In the genomic region with DNA sequence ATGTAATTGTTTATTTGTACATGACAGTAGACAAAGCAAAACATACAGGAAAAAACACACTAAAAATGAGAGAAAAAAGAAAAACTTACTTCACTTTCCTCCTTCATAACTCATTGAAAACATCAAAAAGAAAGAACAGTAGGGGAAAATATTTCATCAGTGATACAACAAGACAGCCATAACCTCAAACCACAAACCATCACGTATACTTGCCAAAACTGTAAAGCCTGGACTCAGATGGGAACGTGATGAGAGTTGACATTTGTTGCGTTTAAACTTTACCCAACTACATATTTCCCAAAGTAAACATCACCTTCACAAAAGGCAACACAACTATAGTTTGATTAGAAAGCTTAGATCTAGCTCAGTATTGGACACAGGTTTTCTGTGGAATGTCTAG, we compare ENCODE assay signal across 12 cellular contexts.
DNase-seq lines count a peak whose midpoint lies in the region; ATAC-seq and TF ChIP-seq lines count a peak whose summit lies in the region.
"Had no signal": no experiment of that assay in that cellular context is flagged by ENCODE, and none has a peak within 500 bp of the region (broad histone marks: within the 10 kb centered on the region; RNA-seq: fewer than 3 reads in every experiment).

No MANE protein-coding gene starts in this region.

- CTCF ChIA-PET in IMR-90 (lab: Yijun Ruan, JAX) = no interaction called here

- POLR2A ChIA-PET in IMR-90 (lab: Charles Lee; ENCODE audit: unreplicated experiment) = interaction anchor here (0.5 kb wide), 1 partner anchor 483 kb away, joined by 4 read pairs; no protein-coding TSS in a partner anchor

- H2AK5ac ChIP-seq in IMR-90 (ENCODE audit: low read depth, low read length) = no peak overlapping the region
- no peak overlapping the region for H2AK5ac ChIP-seq in mesenchymal stem cell (ENCODE audit: low read length, severe bottlenecking)

- H2BK15ac ChIP-seq in IMR-90 (ENCODE audit: low read depth, low read length) (peak overlapping the region; percentile 26; the same call in 1 of the 3 replicates), mesenchymal stem cell (ENCODE audit: low read depth, poor library complexity, severe bottlenecking) (no peak overlapping the region)

- H3K36me3 ChIP-seq in IMR-90 (ENCODE audit: control insufficient read depth, insufficient read depth, low read length) (no peaks in the 10 kb centered on the region), mesenchymal stem cell (ENCODE audit: control insufficient read depth in 1 of 2, insufficient read depth in 2 of 2, low read depth in 1 of 2, low read length in 2 of 2) (no peaks in the 10 kb centered on the region)

- no peaks in the 10 kb centered on the region for H3K4me1 ChIP-seq in IMR-90 (ENCODE audit: control insufficient read depth, insufficient read depth, low read length)
- peaks cover 7% of the 10 kb centered on the region for H3K4me1 ChIP-seq in mesenchymal stem cell (ENCODE audit: control insufficient read depth, insufficient read depth, low read depth, low read length)

- H3K27ac ChIP-seq in IMR-90 (ENCODE audit: insufficient read depth, low read length) (no peak overlapping the region), mesenchymal stem cell (ENCODE audit: low read length, poor library complexity, severe bottlenecking) (peak overlapping the region; percentile 28)

- H3K14ac ChIP-seq in IMR-90 (replicated peaks; ENCODE audit: low read depth, low read length) (no peak overlapping the region), mesenchymal stem cell (ENCODE audit: low read length in 2 of 2) (no peak overlapping the region)

- H4K20me1 ChIP-seq in IMR-90 (ENCODE audit: insufficient read depth, low read length) = no peaks in the 10 kb centered on the region

- in situ Hi-C loops in IMR-90 (cut with MboI; ENCODE audit: low sequenced_read_pairs) = no loop called here

- H3K4me3 ChIP-seq in AG09309 (ENCODE audit: control insufficient read depth, low read depth, low read length) = no peak overlapping the region
- no peak overlapping the region for H3K4me3 ChIP-seq in IMR-90 (ENCODE audit: insufficient read depth, low read depth, low read length)
- H3K4me3 ChIP-seq in mesenchymal stem cell (ENCODE audit: insufficient read depth in 1 of 2, low read depth in 1 of 2, low read length in 2 of 2) = no peak overlapping the region

- H3K23ac ChIP-seq in IMR-90 (ENCODE audit: low read depth, low read length) = no peak overlapping the region
- H3K23ac ChIP-seq in mesenchymal stem cell (ENCODE audit: low read length in 2 of 2) = no peak overlapping the region

- H3K27me3 ChIP-seq in IMR-90 (ENCODE audit: control insufficient read depth, insufficient read depth, low read length) (no peaks in the 10 kb centered on the region; the same call in 1 of the 2 replicates), mesenchymal stem cell (ENCODE audit: control insufficient read depth in 1 of 2, insufficient read depth in 1 of 2, low read length in 2 of 2) (no peaks in the 10 kb centered on the region)

- H4K91ac ChIP-seq in IMR-90 (ENCODE audit: insufficient read depth, low read depth, low read length) (no peak overlapping the region), mesenchymal stem cell (ENCODE audit: low read length) (no peak overlapping the region)

- no peaks in the 10 kb centered on the region for H3K9me3 ChIP-seq in IMR-90 (ENCODE audit: control insufficient read depth, insufficient read depth, low read length)
- H3K9me3 ChIP-seq in mesenchymal stem cell (ENCODE audit: control insufficient read depth, low read length) = no peaks in the 10 kb centered on the region

- TF ChIP-seq POLR2A in IMR-90 (IDR thresholded peaks at IDR 0.05; ENCODE audit: low read depth, low read length) = no peak

- no peak overlapping the region for H3K56ac ChIP-seq in IMR-90 (ENCODE audit: extremely low read depth, insufficient read depth, low read length)

- no peak overlapping the region for H2AK9ac ChIP-seq in IMR-90 (replicated peaks; ENCODE audit: low read depth, low read length, poor library complexity)

- H3K4ac ChIP-seq in IMR-90 (ENCODE audit: low read depth, low read length) = no peak overlapping the region
- H3K4ac ChIP-seq in mesenchymal stem cell (ENCODE audit: low read depth in 1 of 2, low read length in 2 of 2) = no peak overlapping the region

- H3K18ac ChIP-seq in IMR-90 (ENCODE audit: low read depth, low read length) = no peak overlapping the region
- no peak overlapping the region for H3K18ac ChIP-seq in mesenchymal stem cell (ENCODE audit: low read depth in 1 of 2, low read length in 2 of 2)

- ATAC-seq in IMR-90 (ENCODE audit: low read depth) = peak; percentile 72
- ATAC-seq: stimulated activated naive B cell treated with anti-CD40 and anti-IgM and Interleukin-4, amounts not matched to agents 10 μg/mL and 1 μg/mL and 100 μg/mL, for 72 hours; T-cell had no signal

- dilution Hi-C loops in IMR-90 (cut with HindIII; ENCODE audit: low sequenced_read_pairs, unreplicated experiment) = no loop called here

- no TSS peak for BruUV-seq in IMR-90 (replicated peaks; lab: Mats Ljungman, UMichigan)

- no peak overlapping the region for H2BK5ac ChIP-seq in IMR-90 (ENCODE audit: low read depth, low read length, poor library complexity, severe bottlenecking)
- H2BK5ac ChIP-seq in mesenchymal stem cell (ENCODE audit: low read depth, low read length, poor library complexity, severe bottlenecking) = no peak overlapping the region

- H3K9ac ChIP-seq in IMR-90 (ENCODE audit: low read depth, low read length) = no peak overlapping the region
- H3K9ac ChIP-seq in mesenchymal stem cell (ENCODE audit: low read length) = no peak overlapping the region

- H2AFZ ChIP-seq in IMR-90 (replicated peaks; ENCODE audit: low read length, poor library complexity) (no peak overlapping the region), mesenchymal stem cell (ENCODE audit: low read depth, low read length) (no peak overlapping the region)

- H3K4me2 ChIP-seq in IMR-90 (ENCODE audit: low read depth, low read length) (peak overlapping the region; percentile 50; the same call in 1 of the 2 replicates), mesenchymal stem cell (ENCODE audit: low read length, poor library complexity, severe bottlenecking) (no peak overlapping the region)

- no CpG with 5 or more reads among the region's 3 CpGs for WGBS in IMR-90 (ENCODE audit: extremely low coverage in 2 of 2, insufficient read length in 1 of 2), 2 experiments
- WGBS in mesenchymal stem cell = 14% methylated on average over 1 of the region's 3 CpGs

- H3K79me1 ChIP-seq in IMR-90 (ENCODE audit: low read depth in 1 of 2, low read length in 2 of 2) (no peaks in the 10 kb centered on the region), mesenchymal stem cell (replicated peaks; ENCODE audit: low read length, poor library complexity, severe bottlenecking) (no peaks in the 10 kb centered on the region)

- H3K9me1 ChIP-seq in IMR-90 (ENCODE audit: insufficient read depth, low read length) = no peaks in the 10 kb centered on the region

- H4K8ac ChIP-seq in IMR-90 (ENCODE audit: low read depth in 2 of 2, low read length in 2 of 2) (no peak overlapping the region), mesenchymal stem cell (ENCODE audit: low read length) (no peak overlapping the region)

- H4K5ac ChIP-seq in IMR-90 (ENCODE audit: low read depth, low read length) = no peak overlapping the region

- TF ChIP-seq CTCF in AG09309 (IDR thresholded peaks at IDR 0.05; ENCODE audit: control insufficient read depth, insufficient read depth, low read depth, low read length, missing control alignments) (no peak), IMR-90 (conservative IDR thresholded peaks at IDR 0.05; ENCODE audit: low read depth, low read length) (no peak)

- H2BK120ac ChIP-seq in IMR-90 (ENCODE audit: low read depth, low read length) (no peak overlapping the region), mesenchymal stem cell (ENCODE audit: low read depth, low read length) (no peak overlapping the region)

- intact Hi-C loops in IMR-90 (cut with micrococcal nuclease) = no loop called here

- DNase-seq in AG09309 (ENCODE audit: low read depth) = peak; percentile 48
- DNase-seq in IMR-90 = peak; percentile 82
- peak; percentile 42 for DNase-seq in brain pericyte (ENCODE audit: low read depth, low spot score)
- DNase-seq in mesenchymal stem cell = peak; percentile 69
- DNase-seq in foreskin melanocyte = no peak
- no peak for DNase-seq in RPMI8226
- no peak for DNase-seq in HK-2 (ENCODE audit: unreplicated experiment)
- DNase-seq in globus pallidus (ENCODE audit: low spot score) = no peak
- DNase-seq: activated CD4-positive, alpha-beta T cell treated with anti-CD3 and anti-CD28 coated beads, Interleukin-2, amount 50 U/mL, for 1 hour; GOT3; stimulated activated naive B cell treated with anti-CD40 and anti-IgM and Interleukin-4, amounts not matched to agents 10 μg/mL and 1 μg/mL and 100 μg/mL, for 72 hours; T-cell had no signal

- H2BK12ac ChIP-seq in mesenchymal stem cell (ENCODE audit: low read length in 2 of 2) = no peak overlapping the region

- no peak for TF ChIP-seq RAD21 in IMR-90 (IDR thresholded peaks at IDR 0.05; ENCODE audit: low read length)

- no peak overlapping the region for H2BK20ac ChIP-seq in IMR-90 (ENCODE audit: low read depth, low read length)

TF ChIP-seq in IMR-90, 13 proteins besides CTCF, POLR2A, EP300 and RAD21:
- TF ChIP-seq RCOR1 (IDR thresholded peaks at IDR 0.05; ENCODE audit: insufficient replicate concordance, low read length) = no peak
- peak; percentile 83 for TF ChIP-seq BHLHE40 (IDR thresholded peaks at IDR 0.05; ENCODE audit: low read depth, low read length)
- no peak for TF ChIP-seq MAFK (IDR thresholded peaks at IDR 0.05; ENCODE audit: low read depth, low read length)
- no peak for TF ChIP-seq FOS (IDR thresholded peaks at IDR 0.05; ENCODE audit: low read depth, low read length)
- TF ChIP-seq CHD1 (IDR thresholded peaks at IDR 0.05; ENCODE audit: low read depth, low read length) = no peak
- no peak for TF ChIP-seq NFE2L2 (IDR thresholded peaks at IDR 0.05; ENCODE audit: low read depth, low read length)
- peak; percentile 6; the same call in 1 of the 2 replicates for TF ChIP-seq CEBPB (IDR thresholded peaks at IDR 0.05; ENCODE audit: low read depth, low read length)
- no peak for TF ChIP-seq MAZ (IDR thresholded peaks at IDR 0.05; ENCODE audit: borderline replicate concordance, low read depth, low read length)
TF ChIP-seq in IMR-90: peak in this region for 2.

Comparison
In these comparisons a context has a peak if more than half of its experiments do, and no peak if none do; other contexts are left out.
1. DNase-seq: peak in AG09309 (single experiment), IMR-90 (single experiment), brain pericyte (single experiment) and mesenchymal stem cell (single experiment); none in foreskin melanocyte (single experiment), RPMI8226 (single experiment), HK-2 (single experiment) and globus pallidus (single experiment).